ENCODE assay signal across 38 cellular contexts in the genomic region with DNA sequence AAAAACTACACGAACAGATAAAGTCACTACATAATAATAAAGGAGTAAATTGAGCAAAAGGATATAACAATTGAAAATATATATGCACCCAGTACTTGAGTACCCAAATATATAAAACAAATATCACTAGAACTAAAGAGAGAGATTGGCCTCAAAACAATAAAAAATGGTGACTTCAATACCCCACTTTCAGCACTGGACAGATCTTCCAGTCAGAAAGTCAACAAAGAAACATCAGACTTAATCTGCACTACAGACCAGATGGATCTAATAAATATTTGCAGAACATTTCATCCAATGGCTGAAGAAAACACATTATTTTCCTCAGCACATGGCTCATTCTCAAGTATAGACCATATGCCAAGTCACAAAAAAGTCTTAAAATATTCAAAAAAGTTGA.
"Had no signal": no experiment of that assay in that cellular context is flagged by ENCODE, and none has a peak within 500 bp of the region (broad histone marks: within the 10 kb centered on the region; RNA-seq: fewer than 3 reads in every experiment).

No MANE protein-coding gene starts in this region.

- H3K36me3 ChIP-seq: adrenal gland, ascending aorta, brain microvascular endothelial cell, breast epithelium, cardiac muscle cell had no signal

- H3K27ac ChIP-seq: adrenal gland, ascending aorta, body of pancreas, brain microvascular endothelial cell, breast epithelium, cardiac muscle cell had no signal

- H3K27me3 ChIP-seq: adrenal gland, ascending aorta, body of pancreas, brain microvascular endothelial cell, cardiac muscle cell had no signal

- H3K4me1 Mint-ChIP-seq: activated naive CD4-positive, alpha-beta T cell treated with anti-CD3 and anti-CD28 coated beads, Interleukin-2, amount 10 ng/mL, durations not matched to agents 7 days and 5 days; activated naive CD4-positive, alpha-beta T cell treated with anti-CD3 and anti-CD28 coated beads, Interleukin-2, amount 50 U/mL, for 24 hours; activated naive CD8-positive, alpha-beta T cell treated with anti-CD3 and anti-CD28 coated beads for 36 hours; activated naive CD8-positive, alpha-beta T cell treated with anti-CD3 and anti-CD28 coated beads, Interleukin-2, amount 10 ng/mL, durations not matched to agents 7 days and 5 days; activated naive CD8-positive, alpha-beta T cell treated with anti-CD3 and anti-CD28 coated beads, Interleukin-2, amount 50 U/mL, for 24 hours; activated T-helper 17 cell treated with anti-CD3 and anti-CD28 coated beads, Interleukin-2, amount 50 U/mL, for 72 hours; brain; central memory CD8-positive, alpha-beta T cell had no signal

- ATAC-seq: activated naive CD4-positive, alpha-beta T cell treated with anti-CD3 and anti-CD28 coated beads, Interleukin-2, amount 50 U/mL, for 72 hours; activated naive CD8-positive, alpha-beta T cell treated with anti-CD3 and anti-CD28 coated beads, Interleukin-2, amount 50 U/mL, for 24 hours; activated T-cell treated with anti-CD3 and anti-CD28 coated beads, Interleukin-2, amount 50 U/mL, for 4 hours; activated T-cell treated with anti-CD3 and anti-CD28 coated beads, Interleukin-2, amount 50 U/mL, for 72 hours; activated T-helper 17 cell treated with anti-CD3 and anti-CD28 coated beads, Interleukin-2, amount 50 U/mL, for 72 hours; body of pancreas had no signal

- DNase-seq: activated effector memory CD4-positive, alpha-beta T cell treated with anti-CD3 and anti-CD28 coated beads, Interleukin-2, amount 50 U/mL, for 16 hours; activated effector memory CD4-positive, alpha-beta T cell treated with Interleukin-2 at 50 U/mL for 16 hours; activated gamma-delta T cell; activated gamma-delta T cell treated with Interleukin-2 at 50 U/mL for 16 hours; activated naive CD4-positive, alpha-beta T cell; activated naive CD4-positive, alpha-beta T cell treated with anti-CD3 and anti-CD28 coated beads for 36 hours; activated naive CD4-positive, alpha-beta T cell treated with anti-CD3 and anti-CD28 coated beads, Interleukin-2, amount 10 ng/mL, durations not matched to agents 7 days and 5 days; activated naive CD4-positive, alpha-beta T cell treated with anti-CD3 and anti-CD28 coated beads, Interleukin-2, amount 50 U/mL, for 16 hours; activated naive CD4-positive, alpha-beta T cell treated with Interleukin-2 at 50 U/mL for 16 hours; activated naive CD8-positive, alpha-beta T cell treated with anti-CD3 and anti-CD28 coated beads for 36 hours; activated naive CD8-positive, alpha-beta T cell treated with anti-CD3 and anti-CD28 coated beads, Interleukin-2, amount 10 ng/mL, durations not matched to agents 7 days and 5 days; activated naive CD8-positive, alpha-beta T cell treated with anti-CD3 and anti-CD28 coated beads, Interleukin-2, amount 50 U/mL, for 24 hours; activated T-cell treated with anti-CD3 and anti-CD28 coated beads, Interleukin-2, amount 50 U/mL, for 24 hours; activated T-cell treated with anti-CD3 and anti-CD28 coated beads, Interleukin-2, amount 50 U/mL, for 4 hours; activated T-cell treated with anti-CD3 and anti-CD28 coated beads, Interleukin-2, amount 50 U/mL, for 48 hours; activated T-cell treated with anti-CD3 and anti-CD28 coated beads, Interleukin-2, amount 50 U/mL, for 72 hours; adrenal gland; amniotic stem cell; amygdala; anterior cingulate cortex; aorta; body of pancreas; brain microvascular endothelial cell; caudate nucleus; central memory CD4-positive, alpha-beta T cell; cerebellar nuclear complex had no signal

- H3K4me1 ChIP-seq: adrenal gland, ascending aorta, body of pancreas, breast epithelium had no signal

- H3K27ac Mint-ChIP-seq: activated naive CD4-positive, alpha-beta T cell treated with anti-CD3 and anti-CD28 coated beads for 36 hours; activated naive CD4-positive, alpha-beta T cell treated with anti-CD3 and anti-CD28 coated beads, Interleukin-2, amount 10 ng/mL, durations not matched to agents 7 days and 5 days; activated naive CD4-positive, alpha-beta T cell treated with anti-CD3 and anti-CD28 coated beads, Interleukin-2, amount 50 U/mL, for 24 hours; activated naive CD4-positive, alpha-beta T cell treated with anti-CD3 and anti-CD28 coated beads, Interleukin-2, amount 50 U/mL, for 72 hours; activated naive CD8-positive, alpha-beta T cell; activated naive CD8-positive, alpha-beta T cell treated with anti-CD3 and anti-CD28 coated beads for 36 hours; activated naive CD8-positive, alpha-beta T cell treated with anti-CD3 and anti-CD28 coated beads, Interleukin-2, amount 10 ng/mL, durations not matched to agents 7 days and 5 days; activated naive CD8-positive, alpha-beta T cell treated with anti-CD3 and anti-CD28 coated beads, Interleukin-2, amount 50 U/mL, for 24 hours; activated T-cell treated with anti-CD3 and anti-CD28 coated beads, Interleukin-2, amount 50 U/mL, for 24 hours; activated T-cell treated with anti-CD3 and anti-CD28 coated beads, Interleukin-2, amount 50 U/mL, for 72 hours; activated T-helper 1 cell treated with anti-CD3 and anti-CD28 coated beads, Interleukin-12 subunit alpha, Interleukin-12 subunit beta, Interleukin-2, Interleukin-4 antibody, amounts not matched to agents 30 ng/mL and 10 ng/mL and 1 ng/mL, durations not matched to agents 14 hours and 24 hours and 36 hours; activated T-helper 17 cell treated with anti-CD3 and anti-CD28 coated beads, Interleukin-2, amount 50 U/mL, for 72 hours; activated T-helper 2 cell treated with anti-CD3 and anti-CD28 coated beads, Interferon-gamma antibody, Interleukin-2, Interleukin-4, amounts not matched to agents 10 μg/mL and 5 μg/mL and 100 μg/mL, durations not matched to agents 14 hours and 24 hours and 36 hours; brain had no signal

- H3K9me3 Mint-ChIP-seq: activated naive CD4-positive, alpha-beta T cell treated with anti-CD3 and anti-CD28 coated beads, Interleukin-2, amount 50 U/mL, for 24 hours had no signal

- H3K4me3 Mint-ChIP-seq: activated naive CD4-positive, alpha-beta T cell treated with anti-CD3 and anti-CD28 coated beads for 36 hours; activated naive CD4-positive, alpha-beta T cell treated with anti-CD3 and anti-CD28 coated beads, Interleukin-2, amount 10 ng/mL, durations not matched to agents 7 days and 5 days; activated naive CD4-positive, alpha-beta T cell treated with anti-CD3 and anti-CD28 coated beads, Interleukin-2, amount 50 U/mL, for 24 hours; activated naive CD8-positive, alpha-beta T cell; activated naive CD8-positive, alpha-beta T cell treated with anti-CD3 and anti-CD28 coated beads for 36 hours; activated naive CD8-positive, alpha-beta T cell treated with anti-CD3 and anti-CD28 coated beads, Interleukin-2, amount 10 ng/mL, durations not matched to agents 7 days and 5 days; activated naive CD8-positive, alpha-beta T cell treated with anti-CD3 and anti-CD28 coated beads, Interleukin-2, amount 50 U/mL, for 24 hours; activated T-cell treated with anti-CD3 and anti-CD28 coated beads, Interleukin-2, amount 50 U/mL, for 24 hours; activated T-cell treated with anti-CD3 and anti-CD28 coated beads, Interleukin-2, amount 50 U/mL, for 4 hours; activated T-cell treated with anti-CD3 and anti-CD28 coated beads, Interleukin-2, amount 50 U/mL, for 72 hours; activated T-helper 1 cell treated with anti-CD3 and anti-CD28 coated beads, Interleukin-12 subunit alpha, Interleukin-12 subunit beta, Interleukin-2, Interleukin-4 antibody, amounts not matched to agents 30 ng/mL and 10 ng/mL and 1 ng/mL, durations not matched to agents 14 hours and 24 hours and 36 hours; activated T-helper 17 cell treated with anti-CD3 and anti-CD28 coated beads, Interleukin-2, amount 50 U/mL, for 72 hours; brain; central memory CD8-positive, alpha-beta T cell had no signal

- FAIRE-seq: bronchial epithelial cell had no signal

- H3K4me3 ChIP-seq: adrenal gland, ascending aorta, body of pancreas, breast epithelium, cardiac muscle cell had no signal

- H3K27me3 Mint-ChIP-seq: activated naive CD4-positive, alpha-beta T cell treated with anti-CD3 and anti-CD28 coated beads, Interleukin-2, amount 10 ng/mL, durations not matched to agents 7 days and 5 days; activated naive CD4-positive, alpha-beta T cell treated with anti-CD3 and anti-CD28 coated beads, Interleukin-2, amount 50 U/mL, for 24 hours; activated naive CD8-positive, alpha-beta T cell; activated naive CD8-positive, alpha-beta T cell treated with anti-CD3 and anti-CD28 coated beads for 36 hours; activated naive CD8-positive, alpha-beta T cell treated with anti-CD3 and anti-CD28 coated beads, Interleukin-2, amount 10 ng/mL, durations not matched to agents 7 days and 5 days; activated naive CD8-positive, alpha-beta T cell treated with anti-CD3 and anti-CD28 coated beads, Interleukin-2, amount 50 U/mL, for 24 hours; activated T-cell treated with anti-CD3 and anti-CD28 coated beads, Interleukin-2, amount 50 U/mL, for 24 hours; activated T-helper 17 cell treated with anti-CD3 and anti-CD28 coated beads, Interleukin-2, amount 50 U/mL, for 72 hours; central memory CD8-positive, alpha-beta T cell had no signal

- H3K9me3 ChIP-seq: adrenal gland, ascending aorta, body of pancreas had no signal

- H3K36me3 Mint-ChIP-seq: activated naive CD4-positive, alpha-beta T cell treated with anti-CD3 and anti-CD28 coated beads, Interleukin-2, amount 10 ng/mL, durations not matched to agents 7 days and 5 days; activated naive CD4-positive, alpha-beta T cell treated with anti-CD3 and anti-CD28 coated beads, Interleukin-2, amount 50 U/mL, for 24 hours; activated naive CD8-positive, alpha-beta T cell; activated naive CD8-positive, alpha-beta T cell treated with anti-CD3 and anti-CD28 coated beads for 36 hours; activated naive CD8-positive, alpha-beta T cell treated with anti-CD3 and anti-CD28 coated beads, Interleukin-2, amount 10 ng/mL, durations not matched to agents 7 days and 5 days; brain had no signal
